11 cellular contexts compared by ENCODE assay signal in the genomic region with DNA sequence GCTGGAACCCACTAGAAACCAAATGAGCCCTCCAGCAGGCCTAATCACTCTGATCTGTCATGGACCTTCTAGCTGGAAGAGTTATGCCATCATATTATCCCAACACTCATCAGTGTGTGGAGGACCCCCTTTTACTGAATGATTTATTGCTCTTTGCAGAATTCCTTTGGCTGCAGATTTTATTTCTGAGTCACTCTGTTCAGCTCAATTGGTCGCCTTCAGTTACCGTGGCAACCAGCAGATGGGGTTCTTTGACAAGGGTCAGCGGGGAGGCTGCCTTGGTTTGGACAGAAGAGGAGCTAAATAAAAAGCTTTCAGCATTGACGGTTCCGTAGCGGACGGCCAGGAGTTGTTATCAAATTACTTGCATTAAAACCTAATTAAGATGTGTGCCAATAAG.
A peak's percentile ranks its signal among the peaks of the same experiment; 100 is the strongest.
DNase-seq lines count a peak whose midpoint lies in the region; ATAC-seq and TF ChIP-seq lines count a peak whose summit lies in the region.
"Had no signal": no experiment of that assay in that cellular context is flagged by ENCODE, and none has a peak within 500 bp of the region (broad histone marks: within the 10 kb centered on the region; RNA-seq: fewer than 3 reads in every experiment).

No MANE protein-coding gene starts in this region.

- no peaks in the 10 kb centered on the region for H3K9me3 ChIP-seq in endodermal cell (ENCODE audit: control insufficient read depth, low read length)
- no peaks in the 10 kb centered on the region for H3K9me3 ChIP-seq in CD8-positive, alpha-beta T cell (ENCODE audit: low read length)

- H3K9ac ChIP-seq in endodermal cell (ENCODE audit: extremely low read depth, low read length, poor library complexity, severe bottlenecking): no peak overlapping the region

- peaks cover 1% of the 10 kb centered on the region for H3K9me3 Mint-ChIP-seq in endodermal cell
- peaks cover 3% of the 10 kb centered on the region for H3K9me3 Mint-ChIP-seq in activated CD4-positive, alpha-beta T cell treated with anti-CD3 and anti-CD28 coated beads, Interleukin-2, amount 10 ng/mL, durations not matched to agents 7 days and 5 days
- H3K9me3 Mint-ChIP-seq in CD8-positive, alpha-beta T cell: no peaks in the 10 kb centered on the region

- H3K27me3 Mint-ChIP-seq in endodermal cell (ENCODE audit: insufficient read depth): peaks cover 18% of the 10 kb centered on the region
- H3K27me3 Mint-ChIP-seq in activated CD4-positive, alpha-beta T cell treated with anti-CD3 and anti-CD28 coated beads, Interleukin-2, amount 10 ng/mL, durations not matched to agents 7 days and 5 days: no peaks in the 10 kb centered on the region
- no peaks in the 10 kb centered on the region for H3K27me3 Mint-ChIP-seq in CD8-positive, alpha-beta T cell (ENCODE audit: low read depth)

- no peak for DNase-seq in GM12864 (ENCODE audit: low read depth)
- DNase-seq in NCI-H446 (lab: John Stamatoyannopoulos, UW): peak; percentile 95 to 97
- peak; percentile 81 for DNase-seq in endodermal cell
- peak; percentile 53 for DNase-seq in occipital lobe (lab: John Stamatoyannopoulos, UW)
- no peak for DNase-seq in activated CD4-positive, alpha-beta T cell treated with anti-CD3 and anti-CD28 coated beads, Interleukin-2, amount 10 ng/mL, durations not matched to agents 7 days and 5 days
- no peak for DNase-seq in cortex of kidney (lab: John Stamatoyannopoulos, UW)
- DNase-seq in CD8-positive, alpha-beta T cell: no peak
- DNase-seq: effector memory CD4-positive, alpha-beta T cell; GOT3; stimulated activated CD4-positive, alpha-beta T cell treated with anti-CD3 and anti-CD28 coated beads, Interleukin-4, amount 100 ng/mL, for 4 hours had no signal

- H3K4me1 Mint-ChIP-seq in endodermal cell: peaks cover 18% of the 10 kb centered on the region
- peaks cover 11% of the 10 kb centered on the region for H3K4me1 Mint-ChIP-seq in activated CD4-positive, alpha-beta T cell treated with anti-CD3 and anti-CD28 coated beads, Interleukin-2, amount 10 ng/mL, durations not matched to agents 7 days and 5 days
- H3K4me1 Mint-ChIP-seq in CD8-positive, alpha-beta T cell (ENCODE audit: low read depth): peaks cover 16% of the 10 kb centered on the region

- peak; percentile 18 for TF ChIP-seq CTCF in GM12864 (IDR thresholded peaks at IDR 0.05; ENCODE audit: low read depth, low read length, missing control alignments)
- TF ChIP-seq CTCF in endodermal cell (conservative IDR thresholded peaks at IDR 0.05): peak; percentile 57
- TF ChIP-seq CTCF in CD8-positive, alpha-beta T cell (IDR thresholded peaks at IDR 0.05): no peak

- H3K36me3 Mint-ChIP-seq in endodermal cell (ENCODE audit: low read depth): no peaks in the 10 kb centered on the region
- H3K36me3 Mint-ChIP-seq in activated CD4-positive, alpha-beta T cell treated with anti-CD3 and anti-CD28 coated beads, Interleukin-2, amount 10 ng/mL, durations not matched to agents 7 days and 5 days (ENCODE audit: low read depth): no peaks in the 10 kb centered on the region
- H3K36me3 Mint-ChIP-seq in CD8-positive, alpha-beta T cell: peaks cover 9% of the 10 kb centered on the region

- ATAC-seq in GM21717 (IDR thresholded peaks at IDR 0.05; ENCODE audit: unreplicated experiment): no peak
- no peak for ATAC-seq in CD8-positive, alpha-beta T cell

- no peaks in the 10 kb centered on the region for H3K36me3 ChIP-seq in endodermal cell (ENCODE audit: control insufficient read depth, insufficient read depth, low read length)
- no peaks in the 10 kb centered on the region for H3K36me3 ChIP-seq in CD8-positive, alpha-beta T cell (ENCODE audit: insufficient read depth, low read length)

- no peak overlapping the region for H3K27ac Mint-ChIP-seq in endodermal cell
- H3K27ac Mint-ChIP-seq in activated CD4-positive, alpha-beta T cell treated with anti-CD3 and anti-CD28 coated beads, Interleukin-2, amount 10 ng/mL, durations not matched to agents 7 days and 5 days: no peak overlapping the region
- H3K27ac Mint-ChIP-seq in CD8-positive, alpha-beta T cell: no peak overlapping the region

- POLR2A ChIA-PET in activated CD4-positive, alpha-beta T cell treated with anti-CD3 and anti-CD28 coated beads, Interleukin-2, amount 10 ng/mL, durations not matched to agents 7 days and 5 days (lab: Charles Lee): no interaction called here
- POLR2A ChIA-PET in CD8-positive, alpha-beta T cell (lab: Charles Lee): no interaction called here

- no peaks in the 10 kb centered on the region for H3K27me3 ChIP-seq in endodermal cell (ENCODE audit: control insufficient read depth, insufficient read depth, low read length, poor library complexity, severe bottlenecking)
- no peaks in the 10 kb centered on the region for H3K27me3 ChIP-seq in CD8-positive, alpha-beta T cell (ENCODE audit: insufficient read depth, low read length)

- no peak overlapping the region for H3K4me3 ChIP-seq in GM12864 (ENCODE audit: low read depth, low read length)
- H3K4me3 ChIP-seq in endodermal cell (ENCODE audit: low read length): no peak overlapping the region
- no peak overlapping the region for H3K4me3 ChIP-seq in CD8-positive, alpha-beta T cell (ENCODE audit: low read depth, low read length)

- 23 to 60% methylated on average over 7 of the region's 7 CpGs for WGBS in endodermal cell (ENCODE audit: insufficient coverage in 1 of 2, insufficient read length in 1 of 2), 2 experiments

- peaks cover 10% of the 10 kb centered on the region for H3K4me1 ChIP-seq in endodermal cell (ENCODE audit: control insufficient read depth, insufficient read depth, low read length)
- no peaks in the 10 kb centered on the region for H3K4me1 ChIP-seq in CD8-positive, alpha-beta T cell (ENCODE audit: insufficient read depth, low read length)

- H3K4me3 Mint-ChIP-seq in endodermal cell: no peak overlapping the region
- no peak overlapping the region for H3K4me3 Mint-ChIP-seq in activated CD4-positive, alpha-beta T cell treated with anti-CD3 and anti-CD28 coated beads, Interleukin-2, amount 10 ng/mL, durations not matched to agents 7 days and 5 days
- H3K4me3 Mint-ChIP-seq in CD8-positive, alpha-beta T cell: no peak overlapping the region

- peak overlapping the region; percentile 86 for H3K27ac ChIP-seq in endodermal cell (ENCODE audit: low read depth, low read length)
- no peak overlapping the region for H3K27ac ChIP-seq in CD8-positive, alpha-beta T cell (ENCODE audit: low read depth, low read length)

- CTCF ChIA-PET in activated CD4-positive, alpha-beta T cell treated with anti-CD3 and anti-CD28 coated beads, Interleukin-2, amount 10 ng/mL, durations not matched to agents 7 days and 5 days (lab: Charles Lee): no interaction called here
- CTCF ChIA-PET in CD8-positive, alpha-beta T cell (lab: Charles Lee): interaction anchor here (1.0 kb wide), 1 partner anchor 32 kb away, joined by 3 read pairs; no protein-coding TSS in a partner anchor

- intact Hi-C loops in CD8-positive, alpha-beta T cell (cut with DNase I, micrococcal nuclease): no loop called here

Comparison
In these comparisons a context has a peak if more than half of its experiments do, and no peak if none do; other contexts are left out.
1. DNase-seq: peak in NCI-H446 (2 of 2), endodermal cell (single experiment) and occipital lobe (single experiment); none in GM12864 (single experiment), activated CD4-positive, alpha-beta T cell treated with anti-CD3 and anti-CD28 coated beads, Interleukin-2, amount 10 ng/mL, durations not matched to agents 7 days and 5 days (single experiment), cortex of kidney (single experiment) and CD8-positive, alpha-beta T cell (0 of 7).